Comparison of ENCODE assay signal across 1 cellular context in the genomic region with DNA sequence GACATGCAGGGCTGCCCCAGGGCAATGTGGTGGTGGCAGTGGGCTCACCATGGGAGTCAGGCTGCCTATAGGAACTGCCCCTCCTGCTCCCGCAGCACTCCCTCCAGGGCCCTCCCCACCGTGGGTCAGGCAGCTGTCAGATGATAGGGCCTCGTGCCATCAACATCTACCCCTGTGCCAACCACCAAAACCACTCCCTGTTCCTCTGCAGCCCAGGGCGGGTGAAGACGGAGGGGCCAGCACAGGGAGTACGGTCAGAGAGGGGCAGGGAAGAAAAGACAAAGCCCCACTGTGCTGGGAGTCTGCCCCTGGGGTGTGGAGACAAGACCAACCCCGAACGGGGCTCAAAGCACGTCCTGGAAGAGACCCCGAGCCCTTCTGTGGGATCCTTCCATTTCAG.
TF ChIP-seq lines count a peak whose summit lies in the region.

No MANE protein-coding gene starts in this region.

TF ChIP-seq in HepG2, 621 proteins besides CTCF, POLR2A, EP300 and RAD21 (continued from another document):
- TF ChIP-seq, protein P1, sequence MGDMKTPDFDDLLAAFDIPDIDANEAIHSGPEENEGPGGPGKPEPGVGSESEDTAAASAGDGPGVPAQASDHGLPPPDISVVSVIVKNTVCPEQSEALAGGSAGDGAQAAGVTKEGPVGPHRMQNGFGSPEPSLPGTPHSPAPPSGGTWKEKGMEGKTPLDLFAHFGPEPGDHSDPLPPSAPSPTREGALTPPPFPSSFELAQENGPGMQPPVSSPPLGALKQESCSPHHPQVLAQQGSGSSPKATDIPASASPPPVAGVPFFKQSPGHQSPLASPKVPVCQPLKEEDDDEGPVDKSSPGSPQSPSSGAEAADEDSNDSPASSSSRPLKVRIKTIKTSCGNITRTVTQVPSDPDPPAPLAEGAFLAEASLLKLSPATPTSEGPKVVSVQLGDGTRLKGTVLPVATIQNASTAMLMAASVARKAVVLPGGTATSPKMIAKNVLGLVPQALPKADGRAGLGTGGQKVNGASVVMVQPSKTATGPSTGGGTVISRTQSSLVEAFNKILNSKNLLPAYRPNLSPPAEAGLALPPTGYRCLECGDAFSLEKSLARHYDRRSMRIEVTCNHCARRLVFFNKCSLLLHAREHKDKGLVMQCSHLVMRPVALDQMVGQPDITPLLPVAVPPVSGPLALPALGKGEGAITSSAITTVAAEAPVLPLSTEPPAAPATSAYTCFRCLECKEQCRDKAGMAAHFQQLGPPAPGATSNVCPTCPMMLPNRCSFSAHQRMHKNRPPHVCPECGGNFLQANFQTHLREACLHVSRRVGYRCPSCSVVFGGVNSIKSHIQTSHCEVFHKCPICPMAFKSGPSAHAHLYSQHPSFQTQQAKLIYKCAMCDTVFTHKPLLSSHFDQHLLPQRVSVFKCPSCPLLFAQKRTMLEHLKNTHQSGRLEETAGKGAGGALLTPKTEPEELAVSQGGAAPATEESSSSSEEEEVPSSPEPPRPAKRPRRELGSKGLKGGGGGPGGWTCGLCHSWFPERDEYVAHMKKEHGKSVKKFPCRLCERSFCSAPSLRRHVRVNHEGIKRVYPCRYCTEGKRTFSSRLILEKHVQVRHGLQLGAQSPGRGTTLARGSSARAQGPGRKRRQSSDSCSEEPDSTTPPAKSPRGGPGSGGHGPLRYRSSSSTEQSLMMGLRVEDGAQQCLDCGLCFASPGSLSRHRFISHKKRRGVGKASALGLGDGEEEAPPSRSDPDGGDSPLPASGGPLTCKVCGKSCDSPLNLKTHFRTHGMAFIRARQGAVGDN (CRISPR knock-in tag; IDR thresholded peaks at IDR 0.05) = peak; percentile 31
TF ChIP-seq in HepG2: peak in this region for 4.
